ENCODE assay signal across 8 cellular contexts in the genomic region with DNA sequence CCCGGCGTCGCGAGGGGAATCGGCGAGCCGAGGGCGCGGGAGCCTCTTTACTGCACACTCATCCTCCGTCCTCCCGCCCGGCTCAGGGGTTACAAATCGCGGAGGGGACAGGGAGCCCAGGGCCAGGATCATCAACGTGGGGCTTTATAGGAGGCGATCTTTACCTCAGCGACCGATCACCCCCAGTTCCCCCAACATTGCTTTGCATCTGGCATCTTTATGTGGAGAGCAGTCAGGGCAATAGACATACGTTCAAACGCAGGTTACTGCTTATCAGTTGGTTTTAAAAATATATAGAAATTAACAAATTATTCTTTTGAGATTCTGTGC. TPM values are rescaled to one million over a fixed set of nuclear protein-coding genes. Genes with fewer than 3 reads are reported as not detected.
DNase-seq lines count a peak whose midpoint lies in the region; ATAC-seq and TF ChIP-seq lines count a peak whose summit lies in the region.

No MANE protein-coding gene starts in this region.

- H2AFZ ChIP-seq in IMR-90 (replicated peaks; ENCODE audit: low read length, poor library complexity), result peak overlapping the region; percentile 99

- no peak overlapping the region for H2BK5ac ChIP-seq in IMR-90 (ENCODE audit: low read depth, low read length, poor library complexity, severe bottlenecking)

- peak overlapping the region; percentile 90 to 99 (median 97) for H3K27ac Mint-ChIP-seq in CD4-positive, alpha-beta memory T cell

- peak overlapping the region; percentile 39 to 91 for H3K4me3 ChIP-seq in CD4-positive, alpha-beta memory T cell (ENCODE audit: low read length in 2 of 2)
- H3K4me3 ChIP-seq in IMR-90 (ENCODE audit: insufficient read depth, low read depth, low read length) (peak overlapping the region; percentile 94), ascending aorta (peak overlapping the region; percentile 84 to 99), vagina (peak overlapping the region; percentile 75 to 96)

- no TSS peak for BruUV-seq in IMR-90 (replicated peaks; lab: Mats Ljungman, UMichigan)

- H3K36me3 ChIP-seq in CD4-positive, alpha-beta memory T cell (ENCODE audit: insufficient read depth, low read length), result no peaks in the 10 kb centered on the region
- no peaks in the 10 kb centered on the region for H3K36me3 ChIP-seq in IMR-90 (ENCODE audit: control insufficient read depth, insufficient read depth, low read length)
- H3K36me3 ChIP-seq in ascending aorta, result no peaks in the 10 kb centered on the region
- no peaks in the 10 kb centered on the region for H3K36me3 ChIP-seq in vagina

- H3K4me1 ChIP-seq in CD4-positive, alpha-beta memory T cell (ENCODE audit: insufficient read depth, low read length), result peaks cover 36% of the 10 kb centered on the region
- H3K4me1 ChIP-seq in IMR-90 (ENCODE audit: control insufficient read depth, insufficient read depth, low read length), result no peaks in the 10 kb centered on the region
- peaks cover 0 to 2% of the 10 kb centered on the region in 2 donors for H3K4me1 ChIP-seq in ascending aorta
- peaks cover 32% of the 10 kb centered on the region for H3K4me1 ChIP-seq in vagina

- no peak for TF ChIP-seq RAD21 in IMR-90 (IDR thresholded peaks at IDR 0.05; ENCODE audit: low read length)

- POLR2A ChIA-PET in CD4-positive, alpha-beta memory T cell (lab: Charles Lee; ENCODE audit: partially characterized antibody), result interaction anchor here (1.1 to 1.6 kb wide), 2 partner anchors 36 to 71 kb away, joined by 6 to 30 read pairs; partner anchors contain the start of gene SERINC1
- POLR2A ChIA-PET in IMR-90 (lab: Charles Lee; ENCODE audit: unreplicated experiment), result interaction anchor here (0.5 kb wide), 1 partner anchor 1285 kb away, joined by 3 read pairs; no protein-coding TSS in a partner anchor

- no peak overlapping the region for H2BK15ac ChIP-seq in IMR-90 (ENCODE audit: low read depth, low read length)

- no peak overlapping the region for H2AK5ac ChIP-seq in IMR-90 (ENCODE audit: low read depth, low read length)

- H3K9me3 ChIP-seq in CD4-positive, alpha-beta memory T cell (ENCODE audit: control insufficient read depth in 1 of 2, low read length in 2 of 2), result no peaks in the 10 kb centered on the region
- H3K9me3 ChIP-seq in IMR-90 (ENCODE audit: control insufficient read depth, insufficient read depth, low read length) (no peaks in the 10 kb centered on the region), ascending aorta (no peaks in the 10 kb centered on the region), vagina (no peaks in the 10 kb centered on the region)

- H3K56ac ChIP-seq in IMR-90 (ENCODE audit: extremely low read depth, insufficient read depth, low read length), result no peak overlapping the region

- TF ChIP-seq POLR2A in IMR-90 (IDR thresholded peaks at IDR 0.05; ENCODE audit: low read depth, low read length) (no peak), vagina (IDR thresholded peaks at IDR 0.05) (no peak)

- no peak overlapping the region for H2BK120ac ChIP-seq in IMR-90 (ENCODE audit: low read depth, low read length)

- no peak overlapping the region for H3K4ac ChIP-seq in IMR-90 (ENCODE audit: low read depth, low read length)

- H3K9me3 Mint-ChIP-seq in CD4-positive, alpha-beta memory T cell, result no peaks in the 10 kb centered on the region

- dilution Hi-C loops in IMR-90 (cut with HindIII; ENCODE audit: low sequenced_read_pairs, unreplicated experiment), result no loop called here

- TF ChIP-seq CTCF in IMR-90 (conservative IDR thresholded peaks at IDR 0.05; ENCODE audit: low read depth, low read length) (no peak), ascending aorta (IDR thresholded peaks at IDR 0.05) (no peak), vagina (IDR thresholded peaks at IDR 0.05) (no peak)

- H3K18ac ChIP-seq in IMR-90 (ENCODE audit: low read depth, low read length), result no peak overlapping the region

- no peaks in the 10 kb centered on the region for H3K27me3 ChIP-seq in CD4-positive, alpha-beta memory T cell (ENCODE audit: insufficient read depth, low read length)
- H3K27me3 ChIP-seq in IMR-90 (ENCODE audit: control insufficient read depth, insufficient read depth, low read length) (no peaks in the 10 kb centered on the region), ascending aorta (no peaks in the 10 kb centered on the region), vagina (no peaks in the 10 kb centered on the region)

- intact Hi-C loops in CD4-positive, alpha-beta memory T cell (cut with micrococcal nuclease), result no loop called here
- intact Hi-C loops in IMR-90 (cut with micrococcal nuclease), result loop anchor here (5.0 kb wide), 2 partner anchors 42 to 72 kb away; partner anchors contain the start of gene SERINC1
- intact Hi-C loops in ascending aorta (cut with DNase I), result loop anchor here (10.0 kb wide), 1 partner anchor 1065 kb away; the partner anchor contains the start of gene TBC1D32
- intact Hi-C loops in vagina (cut with DNase I), result no loop called here

- H3K4me2 ChIP-seq in IMR-90 (ENCODE audit: low read depth, low read length), result peak overlapping the region; percentile 91

- peak overlapping the region; percentile 91 for H3K9ac ChIP-seq in IMR-90 (ENCODE audit: low read depth, low read length)

- CTCF ChIA-PET in CD4-positive, alpha-beta memory T cell (lab: Charles Lee; ENCODE audit: partially characterized antibody), result interaction anchor here (0.9 to 1.5 kb wide), 5 partner anchors 9 to 18 kb away, joined by 3 to 14 read pairs (median 4); no protein-coding TSS in a partner anchor
- CTCF ChIA-PET in IMR-90 (lab: Yijun Ruan, JAX), result interaction anchor here (1.2 kb wide), 1 partner anchor 8 kb away, joined by 3 read pairs; no protein-coding TSS in a partner anchor

- H3K9me1 ChIP-seq in IMR-90 (ENCODE audit: insufficient read depth, low read length), result no peaks in the 10 kb centered on the region

- ATAC-seq in GM21367 (IDR thresholded peaks at IDR 0.05; ENCODE audit: unreplicated experiment), result peak; percentile 8
- no peak for ATAC-seq in IMR-90 (ENCODE audit: low read depth)
- no peak for ATAC-seq in HG02763 (IDR thresholded peaks at IDR 0.05; ENCODE audit: unreplicated experiment)

- DNase-seq in CD4-positive, alpha-beta memory T cell, result no peak
- DNase-seq in IMR-90 (no peak), ascending aorta (ENCODE audit: low spot score in 2 of 2) (peak in 1 of 2 donors; percentile 65), medulla oblongata (ENCODE audit: extremely low spot score) (peak; percentile 42), vagina (ENCODE audit: extremely low spot score in 2 of 2) (peak in 1 of 2 donors; percentile 86), globus pallidus (ENCODE audit: low spot score) (no peak)

- H3K79me1 ChIP-seq in IMR-90 (ENCODE audit: low read depth in 1 of 2, low read length in 2 of 2), result peaks cover 8 to 40% of the 10 kb centered on the region in 2 experiments

- peak overlapping the region; percentile 75 for H3K23ac ChIP-seq in IMR-90 (ENCODE audit: low read depth, low read length)

- no CpG with 5 or more reads among the region's 20 CpGs for WGBS in IMR-90 (ENCODE audit: extremely low coverage in 2 of 2, insufficient read length in 1 of 2), 2 experiments

- in situ Hi-C loops in IMR-90 (cut with MboI; ENCODE audit: low sequenced_read_pairs), result no loop called here

- peaks cover 29 to 41% (median 34%) of the 10 kb centered on the region in 4 donors for H3K4me1 Mint-ChIP-seq in CD4-positive, alpha-beta memory T cell

- no peaks in the 10 kb centered on the region for H4K20me1 ChIP-seq in IMR-90 (ENCODE audit: insufficient read depth, low read length)

- no peaks in the 10 kb centered on the region for H3K27me3 Mint-ChIP-seq in CD4-positive, alpha-beta memory T cell

- H3K27ac ChIP-seq in CD4-positive, alpha-beta memory T cell (ENCODE audit: low read depth, low read length), result peak overlapping the region; percentile 88
- H3K27ac ChIP-seq in IMR-90 (ENCODE audit: insufficient read depth, low read length) (peak overlapping the region; percentile 84), ascending aorta (peak overlapping the region; percentile 77), vagina (peak overlapping the region; percentile 80)

- peak overlapping the region; percentile 87 for H3K14ac ChIP-seq in IMR-90 (replicated peaks; ENCODE audit: low read depth, low read length)

- peak overlapping the region; percentile 96 to 100 (median 98) for H3K4me3 Mint-ChIP-seq in CD4-positive, alpha-beta memory T cell

- no peak overlapping the region for H4K8ac ChIP-seq in IMR-90 (ENCODE audit: low read depth in 2 of 2, low read length in 2 of 2)

- peaks cover 0 to 2% of the 10 kb centered on the region in 2 donors for H3K36me3 Mint-ChIP-seq in CD4-positive, alpha-beta memory T cell

- no peak overlapping the region for H4K91ac ChIP-seq in IMR-90 (ENCODE audit: insufficient read depth, low read depth, low read length)

- no peak overlapping the region for H2BK20ac ChIP-seq in IMR-90 (ENCODE audit: low read depth, low read length)

- no peak overlapping the region for H4K5ac ChIP-seq in IMR-90 (ENCODE audit: low read depth, low read length)

- peak overlapping the region; percentile 91 for H2AK9ac ChIP-seq in IMR-90 (replicated peaks; ENCODE audit: low read depth, low read length, poor library complexity)

TF ChIP-seq in IMR-90, 13 proteins besides CTCF, POLR2A, EP300 and RAD21:
- no peak for TF ChIP-seq FOS (IDR thresholded peaks at IDR 0.05; ENCODE audit: low read depth, low read length)
- 0 out of 2 replicates have a peak, but pooled peaks have one; percentile 30 for TF ChIP-seq MXI1 (IDR thresholded peaks at IDR 0.05; ENCODE audit: borderline replicate concordance, low read depth, low read length)

RNA-seq across cellular contexts. Expression of gene HSF2, which starts 0.6 kb away (rescaled TPM):
- 10 to 100 TPM; 15.7 to 17.4 TPM for total RNA-seq in CD4-positive, alpha-beta memory T cell
- 10 to 100 TPM; 15.8 to 20.7 TPM for polyA plus RNA-seq in CD4-positive, alpha-beta memory T cell
- total RNA-seq in IMR-90 (2012; rRNA removed) (28.9 and 31.1 TPM in 2 replicates), ascending aorta (26.1 TPM), vagina (27.5 TPM)
- polyA plus RNA-seq in IMR-90 (2012; rRNA removed), result 17.6 and 19.0 TPM in 2 replicates
- 4.1 and 10.5 TPM in 2 replicates for polyA plus RNA-seq in IMR-90 (2012; cell fraction: cytosol; rRNA removed)
- 6.2 and 53.7 TPM in 2 replicates for polyA plus RNA-seq in IMR-90 (2012; cell fraction: nucleus; rRNA removed; ENCODE audit: low replicate concordance)

Comparison
In these comparisons a context has a peak if more than half of its experiments do, and no peak if none do; other contexts are left out.
1. intact Hi-C loops: an anchor here in IMR-90 (5.0 kb wide) and ascending aorta (10.0 kb wide); none called in CD4-positive, alpha-beta memory T cell and vagina.